In the genomic region with DNA sequence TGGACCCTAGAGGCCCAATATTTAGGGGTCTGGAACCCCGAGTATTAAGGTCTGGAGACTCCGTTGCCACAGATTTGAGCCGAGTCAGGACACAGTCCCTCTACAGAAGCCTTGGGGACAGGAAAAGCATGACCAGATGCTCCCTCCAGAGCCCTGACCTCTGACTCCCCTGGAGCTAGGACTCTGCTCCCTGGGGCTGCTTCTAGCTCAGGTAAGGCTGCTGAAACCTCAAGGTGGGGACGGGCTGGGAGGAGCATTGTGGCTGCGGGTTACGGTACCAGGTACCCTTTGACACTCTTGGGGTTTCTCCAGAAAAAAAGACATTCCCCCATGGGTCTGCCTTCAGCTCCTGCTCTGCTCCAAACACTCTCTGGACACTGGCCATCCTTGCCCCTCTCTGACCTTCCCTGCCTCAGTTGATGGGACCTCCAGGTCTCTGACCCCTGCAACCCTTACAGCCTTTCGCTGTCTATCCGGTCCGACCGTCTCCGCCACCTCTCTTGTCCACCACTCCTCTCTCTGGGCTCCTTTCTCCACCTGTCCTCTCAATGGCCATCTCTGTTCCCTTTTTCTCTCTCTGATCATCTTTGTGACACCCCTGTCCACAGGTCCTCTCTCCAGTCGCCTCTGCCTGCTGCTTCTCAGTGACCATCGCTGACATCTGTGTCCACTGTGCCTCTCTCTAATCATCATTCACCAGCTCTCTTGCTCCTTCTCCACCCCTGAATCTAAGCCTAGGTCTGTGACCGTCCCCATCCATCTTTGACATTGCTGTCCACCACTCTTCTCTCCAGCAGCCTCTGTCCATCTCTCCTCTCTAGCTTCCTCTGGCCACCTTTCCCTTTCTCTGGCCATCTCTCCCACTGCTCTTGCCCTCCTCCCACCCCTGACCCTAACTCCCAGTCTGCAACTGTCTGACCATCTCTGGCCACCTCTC, we compare ENCODE assay signal across 1 cellular context.
TF ChIP-seq lines count a peak whose summit lies in the region.

No MANE protein-coding gene starts in this region.

TF ChIP-seq in GM12878, 131 proteins besides CTCF, POLR2A, EP300 and RAD21:
- TF ChIP-seq MTA2 (IDR thresholded peaks at IDR 0.05; ENCODE audit: low read depth) = no peak
